19 cellular contexts compared by ENCODE assay signal in the genomic region with DNA sequence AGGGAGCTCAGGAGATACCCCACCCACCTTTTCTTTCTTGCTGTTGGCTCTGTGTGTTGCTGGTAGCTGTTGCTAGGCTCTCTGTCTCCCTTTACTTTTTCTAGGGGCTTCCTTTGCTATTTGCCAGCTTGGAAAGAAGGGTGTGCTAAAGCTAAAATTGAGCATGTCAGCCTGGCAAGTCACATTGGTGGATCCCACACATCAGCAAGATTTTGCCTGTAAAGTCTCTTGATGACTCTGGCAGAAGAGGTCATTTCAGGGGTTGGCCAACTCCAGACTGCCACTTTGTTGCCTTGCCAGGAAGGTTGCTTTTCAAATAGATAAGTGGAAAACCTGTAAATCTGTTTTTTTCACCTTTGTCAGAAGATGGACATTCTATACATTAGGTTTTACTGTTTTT.
"Had no signal": no experiment of that assay in that cellular context is flagged by ENCODE, and none has a peak within 500 bp of the region (broad histone marks: within the 10 kb centered on the region; RNA-seq: fewer than 3 reads in every experiment).

No MANE protein-coding gene starts in this region.

- H3K27me3 Mint-ChIP-seq: activated CD4-positive, alpha-beta T cell treated with anti-CD3 and anti-CD28 coated beads, Interleukin-2, amount 10 ng/mL, durations not matched to agents 7 days and 5 days; activated T-cell treated with anti-CD3 and anti-CD28 coated beads, Interleukin-2, amount 50 U/mL, for 24 hours; effector memory CD8-positive, alpha-beta T cell; naive B cell; progenitor cell of endocrine pancreas had no signal

- ATAC-seq: activated CD8-positive, alpha-beta T cell treated with anti-CD3 and anti-CD28 coated beads, Interleukin-2, amount 10 ng/mL, durations not matched to agents 7 days and 5 days; effector memory CD8-positive, alpha-beta T cell; left colon had no signal

- H3K4me3 ChIP-seq: stomach had no signal

- H3K36me3 ChIP-seq: stomach had no signal

- H3K27me3 ChIP-seq: stomach had no signal

- H3K27ac Mint-ChIP-seq: activated CD4-positive, alpha-beta T cell treated with anti-CD3 and anti-CD28 coated beads, Interleukin-2, amount 10 ng/mL, durations not matched to agents 7 days and 5 days; activated CD8-positive, alpha-beta T cell treated with anti-CD3 and anti-CD28 coated beads, Interleukin-2, amount 10 ng/mL, durations not matched to agents 7 days and 5 days; activated naive CD4-positive, alpha-beta T cell treated with anti-CD3 and anti-CD28 coated beads for 36 hours; activated T-cell treated with anti-CD3 and anti-CD28 coated beads, Interleukin-2, amount 50 U/mL, for 24 hours; activated T-helper 2 cell treated with anti-CD3 and anti-CD28 coated beads, Interferon-gamma antibody, Interleukin-2, Interleukin-4, amounts not matched to agents 10 μg/mL and 5 μg/mL and 100 μg/mL, durations not matched to agents 14 hours and 24 hours and 36 hours; progenitor cell of endocrine pancreas; T-helper 1 cell treated with Interleukin-12 subunit alpha and Interleukin-12 subunit beta and Interleukin-4 antibody, amounts not matched to agents 30 μg/mL and 1 μg/mL, for 36 hours had no signal

- H3K9me3 ChIP-seq: stomach had no signal

- H3K4me3 Mint-ChIP-seq: activated CD4-positive, alpha-beta T cell treated with anti-CD3 and anti-CD28 coated beads, Interleukin-2, amount 10 ng/mL, durations not matched to agents 7 days and 5 days; activated CD8-positive, alpha-beta T cell treated with anti-CD3 and anti-CD28 coated beads, Interleukin-2, amount 10 ng/mL, durations not matched to agents 7 days and 5 days; activated naive CD4-positive, alpha-beta T cell treated with anti-CD3 and anti-CD28 coated beads for 36 hours; activated T-cell treated with anti-CD3 and anti-CD28 coated beads, Interleukin-2, amount 50 U/mL, for 24 hours; effector memory CD8-positive, alpha-beta T cell; neural crest cell; T-helper 1 cell treated with Interleukin-12 subunit alpha and Interleukin-12 subunit beta and Interleukin-4 antibody, amounts not matched to agents 30 μg/mL and 1 μg/mL, for 36 hours had no signal

- H3K27ac ChIP-seq: epithelial cell of prostate, stomach had no signal

- H3K9me3 Mint-ChIP-seq: activated CD4-positive, alpha-beta T cell treated with anti-CD3 and anti-CD28 coated beads, Interleukin-2, amount 10 ng/mL, durations not matched to agents 7 days and 5 days; activated naive CD4-positive, alpha-beta T cell treated with anti-CD3 and anti-CD28 coated beads for 36 hours; activated T-cell treated with anti-CD3 and anti-CD28 coated beads, Interleukin-2, amount 50 U/mL, for 24 hours; activated T-helper 2 cell treated with anti-CD3 and anti-CD28 coated beads, Interferon-gamma antibody, Interleukin-2, Interleukin-4, amounts not matched to agents 10 μg/mL and 5 μg/mL and 100 μg/mL, durations not matched to agents 14 hours and 24 hours and 36 hours; effector memory CD8-positive, alpha-beta T cell; naive B cell; neural crest cell; T-helper 1 cell treated with Interleukin-12 subunit alpha and Interleukin-12 subunit beta and Interleukin-4 antibody, amounts not matched to agents 30 μg/mL and 1 μg/mL, for 36 hours had no signal

- DNase-seq: activated CD4-positive, alpha-beta T cell treated with anti-CD3 and anti-CD28 coated beads, Interleukin-2, amount 10 ng/mL, durations not matched to agents 7 days and 5 days; activated CD8-positive, alpha-beta T cell treated with anti-CD3 and anti-CD28 coated beads, Interleukin-2, amount 10 ng/mL, durations not matched to agents 7 days and 5 days; activated naive CD4-positive, alpha-beta T cell treated with anti-CD3 and anti-CD28 coated beads for 36 hours; activated T-cell treated with anti-CD3 and anti-CD28 coated beads, Interleukin-2, amount 50 U/mL, for 24 hours; aorta; cerebellar nuclear complex; effector memory CD8-positive, alpha-beta T cell; foreskin fibroblast; left colon; naive B cell; right cardiac atrium; small intestine; stimulated activated CD4-positive, alpha-beta T cell treated with anti-CD3 and anti-CD28 coated beads, Interleukin-4, amount 100 ng/mL, for 1 hour; stomach had no signal

- H3K36me3 Mint-ChIP-seq: naive B cell had no signal
